Comparison of ENCODE assay signal across 18 cellular contexts in genomic region chr16:76164970-76165558, GRCh38.
A peak's percentile ranks its signal among the peaks of the same experiment; 100 is the strongest.
DNase-seq lines count a peak whose midpoint lies in the region; ATAC-seq, FAIRE-seq and TF ChIP-seq lines count a peak whose summit lies in the region.
"Had no signal": no experiment of that assay in that cellular context is flagged by ENCODE, and none has a peak within 500 bp of the region (broad histone marks: within the 10 kb centered on the region; RNA-seq: fewer than 3 reads in every experiment).

No MANE protein-coding gene starts in this region.

- no peaks in the 10 kb centered on the region for H3K9me3 ChIP-seq in OCI-LY3 (ENCODE audit: insufficient read depth, low read length)
- H3K9me3 ChIP-seq in ascending aorta = no peaks in the 10 kb centered on the region
- H3K9me3 ChIP-seq: BE2C had no signal

- no peaks in the 10 kb centered on the region for H3K27me3 ChIP-seq in OCI-LY3 (ENCODE audit: low read depth, low read length)
- no peaks in the 10 kb centered on the region for H3K27me3 ChIP-seq in ascending aorta
- H3K27me3 ChIP-seq: BE2C had no signal

- ATAC-seq in GM18861 (IDR thresholded peaks at IDR 0.05; ENCODE audit: unreplicated experiment) (peak; percentile 60), GM21360 (IDR thresholded peaks at IDR 0.05; ENCODE audit: unreplicated experiment) (peak; percentile 66), HG02678 (IDR thresholded peaks at IDR 0.05; ENCODE audit: unreplicated experiment) (peak; percentile 63), left cardiac atrium (no peak)
- ATAC-seq: GM23338, SK-N-SH treated with all-trans-retinoic acid at 6 μM for 48 hours had no signal

- H3K36me3 ChIP-seq in OCI-LY3 (replicated peaks; ENCODE audit: low read depth, low read length) (no peaks in the 10 kb centered on the region), ascending aorta (no peaks in the 10 kb centered on the region)
- H3K36me3 ChIP-seq: BE2C had no signal

- TF ChIP-seq POLR2A in GM12892 (IDR thresholded peaks at IDR 0.05; ENCODE audit: low read depth, low read length) = no peak

- peak overlapping the region; percentile 22; the same call in 1 of the 2 replicates for H3K27ac ChIP-seq in OCI-LY3 (ENCODE audit: low read length)
- H3K27ac ChIP-seq in ascending aorta = no peak overlapping the region

- no peak for TF ChIP-seq CTCF in OCI-LY3 (IDR thresholded peaks at IDR 0.05; ENCODE audit: low read depth, low read length)
- no peak for TF ChIP-seq CTCF in ascending aorta (IDR thresholded peaks at IDR 0.05)

- peak overlapping the region; percentile 27 for H3K4me2 ChIP-seq in OCI-LY3 (ENCODE audit: low read length)
- H3K4me2 ChIP-seq: GM23338 had no signal

- DNase-seq in AG08395 (ENCODE audit: low spot score) (no peak), left cardiac atrium (no peak), GM12892 (ENCODE audit: insufficient read length) (no peak), ascending aorta (ENCODE audit: low spot score in 2 of 2) (no peak)
- DNase-seq: BE2C; CD4-positive, alpha-beta memory T cell; DND-41; GDM1; NCI-H1930; NCI-H510A treated with DMSO at 0.1 percent for 48 hours; SHP77 had no signal

- no peaks in the 10 kb centered on the region for H4K20me1 ChIP-seq in OCI-LY3 (ENCODE audit: insufficient read depth, low read length)

- H2AFZ ChIP-seq in OCI-LY3 (ENCODE audit: low read depth, low read length) = no peak overlapping the region
- H2AFZ ChIP-seq: GM23338 had no signal

- no peaks in the 10 kb centered on the region for H3K79me2 ChIP-seq in OCI-LY3 (ENCODE audit: low read length)

- intact Hi-C loops in left cardiac atrium (cut with DNase I) = no loop called here
- intact Hi-C loops in ascending aorta (cut with DNase I) = no loop called here

- H3K4me3 ChIP-seq in OCI-LY3 (ENCODE audit: low read length) = no peak overlapping the region
- H3K4me3 ChIP-seq in ascending aorta = no peak overlapping the region
- H3K4me3 ChIP-seq: GM23338 had no signal

- no peak for FAIRE-seq in GM12892 (lab: Jason Lieb, UNC)
- FAIRE-seq: RCC 7860 had no signal

- H3K4me1 ChIP-seq in OCI-LY3 (ENCODE audit: low read length) = peaks cover 14% of the 10 kb centered on the region
- H3K4me1 ChIP-seq in ascending aorta = no peaks in the 10 kb centered on the region
- H3K4me1 ChIP-seq: BE2C had no signal

- H3K9ac ChIP-seq in OCI-LY3 (ENCODE audit: low read length) = no peak overlapping the region

Comparison
In these comparisons a context has a peak if more than half of its experiments do, and no peak if none do; other contexts are left out.
1. ATAC-seq: peak in GM18861 (single experiment), GM21360 (single experiment) and HG02678 (single experiment); none in left cardiac atrium (0 of 2).